ENCODE assay signal across 16 cellular contexts in the genomic region with DNA sequence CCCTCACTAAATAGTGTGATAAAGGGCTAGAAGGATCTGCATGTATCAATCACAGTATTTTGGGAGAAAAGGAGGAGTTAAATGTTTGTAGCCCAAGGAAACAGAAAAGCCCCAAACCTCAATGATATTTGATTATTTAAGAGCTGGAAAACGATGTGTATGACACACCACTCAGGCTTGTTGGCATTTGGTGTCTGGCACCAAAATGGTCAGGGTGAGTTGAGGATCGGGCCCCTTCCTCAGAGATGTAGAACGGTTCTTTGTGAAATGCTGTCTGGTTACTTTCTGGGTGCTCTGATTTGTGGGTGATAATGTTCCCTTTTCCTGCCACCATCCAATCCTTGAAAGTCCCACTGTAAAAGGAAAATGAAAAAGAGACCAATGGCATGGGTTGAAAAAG.
DNase-seq lines count a peak whose midpoint lies in the region; ATAC-seq and TF ChIP-seq lines count a peak whose summit lies in the region.
"Had no signal": no experiment of that assay in that cellular context is flagged by ENCODE, and none has a peak within 500 bp of the region (broad histone marks: within the 10 kb centered on the region; RNA-seq: fewer than 3 reads in every experiment).

No MANE protein-coding gene starts in this region.

- no peaks in the 10 kb centered on the region for H4K20me1 ChIP-seq in GM23338 (replicated peaks; ENCODE audit: insufficient read depth)
- H4K20me1 ChIP-seq in osteoblast (ENCODE audit: insufficient read depth, low read length), result no peaks in the 10 kb centered on the region
- H4K20me1 ChIP-seq: BLaER1 had no signal

- no peaks in the 10 kb centered on the region for H3K36me3 Mint-ChIP-seq in GM23338 (ENCODE audit: low read depth)
- H3K36me3 Mint-ChIP-seq in chondrocyte (ENCODE audit: low read depth), result no peaks in the 10 kb centered on the region
- H3K36me3 Mint-ChIP-seq: IgD-negative memory B cell had no signal

- H3K4me2 ChIP-seq in GM23338, result no peak overlapping the region
- no peak overlapping the region for H3K4me2 ChIP-seq in osteoblast (ENCODE audit: insufficient read depth, low read length)
- H3K4me2 ChIP-seq: BLaER1 had no signal

- no peaks in the 10 kb centered on the region for H3K27me3 ChIP-seq in GM23338 (ENCODE audit: insufficient read depth)
- peaks cover 7% of the 10 kb centered on the region for H3K27me3 ChIP-seq in osteoblast (ENCODE audit: insufficient read depth, low read length)
- H3K27me3 ChIP-seq in vagina, result no peaks in the 10 kb centered on the region
- H3K27me3 ChIP-seq: BLaER1 had no signal

- H3K79me2 ChIP-seq in GM23338 (replicated peaks; ENCODE audit: insufficient read depth) (no peaks in the 10 kb centered on the region), osteoblast (ENCODE audit: insufficient read depth, low read length) (no peaks in the 10 kb centered on the region)

- H3K4me3 ChIP-seq in GM23338 (no peak overlapping the region), osteoblast (ENCODE audit: insufficient read depth, low read length) (no peak overlapping the region), vagina (no peak overlapping the region)
- H3K4me3 ChIP-seq: BLaER1, GM23248 had no signal

- TF ChIP-seq POLR2A in vagina (IDR thresholded peaks at IDR 0.05), result no peak

- no peaks in the 10 kb centered on the region for H3F3A ChIP-seq in GM23338 (replicated peaks; ENCODE audit: low read depth)

- no peak for ATAC-seq in GM23338
- no peak for ATAC-seq in GM18498 (IDR thresholded peaks at IDR 0.05; ENCODE audit: unreplicated experiment)

- H3K27ac ChIP-seq in GM23338 (ENCODE audit: low read depth), result no peak overlapping the region
- no peak overlapping the region for H3K27ac ChIP-seq in osteoblast (ENCODE audit: low read depth, low read length)
- H3K27ac ChIP-seq in vagina, result peak overlapping the region; percentile 9
- H3K27ac ChIP-seq: BLaER1, GM23248 had no signal

- intact Hi-C loops in vagina (cut with DNase I), result no loop called here

- H3K4me1 Mint-ChIP-seq in GM23338, result no peaks in the 10 kb centered on the region; the same call in 2 of the 3 replicates
- H3K4me1 Mint-ChIP-seq in chondrocyte (ENCODE audit: low read depth), result peaks cover 27% of the 10 kb centered on the region
- H3K4me1 Mint-ChIP-seq: CD8-positive, alpha-beta memory T cell; IgD-negative memory B cell had no signal

- H3K4me3 Mint-ChIP-seq in GM23338 (no peak overlapping the region), chondrocyte (ENCODE audit: unreplicated experiment) (no peak overlapping the region)
- H3K4me3 Mint-ChIP-seq: CD8-positive, alpha-beta memory T cell; H9 had no signal

- H3K9me2 ChIP-seq in GM23338 (ENCODE audit: insufficient read depth), result no peaks in the 10 kb centered on the region

- H3K36me3 ChIP-seq in GM23338 (ENCODE audit: insufficient read depth) (no peaks in the 10 kb centered on the region), osteoblast (ENCODE audit: insufficient read depth, low read length) (no peaks in the 10 kb centered on the region), vagina (no peaks in the 10 kb centered on the region)
- H3K36me3 ChIP-seq: BLaER1 had no signal

- DNase-seq in GM23338 (ENCODE audit: low spot score) (no peak), chondrocyte (ENCODE audit: low spot score) (no peak), osteoblast (ENCODE audit: insufficient read length, low spot score, missing footprints) (peak; percentile 50), vagina (ENCODE audit: extremely low spot score in 2 of 2) (no peak), NCI-H748 treated with DMSO at 0.1 percent for 48 hours (lab: John Stamatoyannopoulos, UW) (no peak)
- no peak for DNase-seq in activated CD4-positive, alpha-beta T cell treated with anti-CD3 and anti-CD28 coated beads, Interleukin-2, amount 50 U/mL, for 1 hour
- DNase-seq: 8988T; AML-193; Caco-2; CD8-positive, alpha-beta memory T cell; GF-D8; GM23248; H9 had no signal

- H3K9me3 ChIP-seq in osteoblast (ENCODE audit: low read depth, low read length) (peaks cover 2% of the 10 kb centered on the region), vagina (peaks cover under 1% of the 10 kb centered on the region)

- no peak for TF ChIP-seq CTCF in GM23338 (conservative IDR thresholded peaks at IDR 0.05; ENCODE audit: low read depth in 2 of 2)
- TF ChIP-seq CTCF in chondrocyte (IDR thresholded peaks at IDR 0.05), result no peak
- no peak for TF ChIP-seq CTCF in osteoblast (IDR thresholded peaks at IDR 0.05; ENCODE audit: extremely low read depth, low read depth, low read length)
- no peak for TF ChIP-seq CTCF in vagina (IDR thresholded peaks at IDR 0.05)

- no peaks in the 10 kb centered on the region for H3K27me3 Mint-ChIP-seq in GM23338 (ENCODE audit: insufficient read depth, low read depth, poor library complexity)
- no peaks in the 10 kb centered on the region for H3K27me3 Mint-ChIP-seq in chondrocyte (ENCODE audit: low read depth)

- H3K9me3 Mint-ChIP-seq in GM23338 (peaks cover 5% of the 10 kb centered on the region; the same call in 1 of the 3 replicates), chondrocyte (ENCODE audit: low read depth) (peaks cover 9% of the 10 kb centered on the region)

- H2AFZ ChIP-seq in GM23338 (0 out of 2 replicates have a peak overlapping the region, but pooled peaks have one; percentile 14), osteoblast (ENCODE audit: low read length) (no peak overlapping the region)
- H2AFZ ChIP-seq: GM23248 had no signal

- H3K4me1 ChIP-seq in GM23338 (ENCODE audit: insufficient read depth) (no peaks in the 10 kb centered on the region), osteoblast (ENCODE audit: insufficient read depth, low read length) (peaks cover 3% of the 10 kb centered on the region), vagina (peaks cover 19% of the 10 kb centered on the region)
- H3K4me1 ChIP-seq: BLaER1, Caco-2 had no signal

- H3K27ac Mint-ChIP-seq in GM23338 (no peak overlapping the region), chondrocyte (ENCODE audit: unreplicated experiment) (peak overlapping the region; percentile 22)
- H3K27ac Mint-ChIP-seq: CD8-positive, alpha-beta memory T cell; IgD-negative memory B cell had no signal

TF ChIP-seq in GM23338, 12 proteins besides CTCF, POLR2A, EP300 and RAD21 (continues in another document):
- no peak for TF ChIP-seq EZH2phosphoT487 (IDR thresholded peaks at IDR 0.05; ENCODE audit: unreplicated experiment)
- TF ChIP-seq ZNF462 (CRISPR knock-in tag; IDR thresholded peaks at IDR 0.05), result no peak
- no peak for TF ChIP-seq POLR2AphosphoS5 (IDR thresholded peaks at IDR 0.05; ENCODE audit: low read depth)
- TF ChIP-seq STAT1 (IDR thresholded peaks at IDR 0.05; ENCODE audit: unreplicated experiment), result no peak
- TF ChIP-seq CREB1 (CRISPR knock-in tag; IDR thresholded peaks at IDR 0.05; ENCODE audit: low read depth), result no peak
- TF ChIP-seq ZNF114 (CRISPR knock-in tag; IDR thresholded peaks at IDR 0.05), result no peak
